In genomic region chr1:190852611-190853010, GRCh38 we compare ENCODE assay signal across 8 cellular contexts.
"Had no signal": no experiment of that assay in that cellular context is flagged by ENCODE, and none has a peak within 500 bp of the region (broad histone marks: within the 10 kb centered on the region; RNA-seq: fewer than 3 reads in every experiment).

No MANE protein-coding gene starts in this region.

- H3K4me3 ChIP-seq: GM23338, K562 had no signal

- FAIRE-seq: H1, H54, HTR-8/SVneo, K562 had no signal

- DNase-seq: H9, HCEC 1CT, IMR-90 had no signal
